In genomic region chr20:9838378-9839295, GRCh38 we compare ENCODE assay signal across 8 cellular contexts. TPM values are rescaled to one million over a fixed set of nuclear protein-coding genes. Genes with fewer than 3 reads are reported as not detected.
DNase-seq lines count a peak whose midpoint lies in the region; ATAC-seq, FAIRE-seq and TF ChIP-seq lines count a peak whose summit lies in the region.

TSS of gene PAK5 (minus strand) at chr20:9839076. CDS start at chr20:9644328, 194,748 bp downstream.

- H3K4me2 ChIP-seq in mammary epithelial cell (ENCODE audit: insufficient read depth, low read depth, low read length) (peak within 1 kb of the TSS; percentile 90), keratinocyte (ENCODE audit: control insufficient read depth, extremely low read depth, insufficient read depth, low read depth, low read length) (peak within 1 kb of the TSS; percentile 45)

- H3K79me2 ChIP-seq in mammary epithelial cell (ENCODE audit: insufficient read depth, low read length) (no peaks in the 10 kb centered on the region), keratinocyte (ENCODE audit: control insufficient read depth, insufficient read depth, low read length) (no peaks in the 10 kb centered on the region)

- H2AFZ ChIP-seq in mammary epithelial cell (ENCODE audit: low read depth, low read length) = peak within 1 kb of the TSS; percentile 89
- H2AFZ ChIP-seq in keratinocyte (ENCODE audit: control insufficient read depth, low read length) = no peak within 1 kb of the TSS

- in situ Hi-C loops in mammary epithelial cell (cut with MboI; ENCODE audit: low sequenced_read_pairs in 2 of 2) = no loop called here

- H3K4me1 ChIP-seq in mammary epithelial cell (ENCODE audit: insufficient read depth, low read length) (peaks cover 19% of the 10 kb centered on the region), keratinocyte (ENCODE audit: control insufficient read depth, extremely low read depth, insufficient read depth, low read length) (peaks cover 9% of the 10 kb centered on the region), thyroid gland (peaks cover 0 to 4% of the 10 kb centered on the region in 2 donors)

- FAIRE-seq in keratinocyte (lab: Jason Lieb, UNC) = no peak
- no peak for FAIRE-seq in GM19239 (lab: Jason Lieb, UNC)

- no peaks in the 10 kb centered on the region for H3K36me3 ChIP-seq in mammary epithelial cell (ENCODE audit: insufficient read depth, low read length)
- no peaks in the 10 kb centered on the region for H3K36me3 ChIP-seq in keratinocyte (ENCODE audit: control insufficient read depth in 2 of 2, extremely low read depth in 1 of 2, insufficient read depth in 2 of 2, low read length in 2 of 2)
- H3K36me3 ChIP-seq in thyroid gland = no peaks in the 10 kb centered on the region

- H3K27me3 ChIP-seq in mammary epithelial cell (ENCODE audit: insufficient read depth, low read length) (peaks cover 4% of the 10 kb centered on the region), keratinocyte (ENCODE audit: control insufficient read depth, extremely low read depth, insufficient read depth, low read length) (peaks cover 21% of the 10 kb centered on the region), thyroid gland (no peaks in the 10 kb centered on the region)

- no peaks in the 10 kb centered on the region for H4K20me1 ChIP-seq in mammary epithelial cell (ENCODE audit: insufficient read depth, low read length)
- H4K20me1 ChIP-seq in keratinocyte (ENCODE audit: control insufficient read depth, extremely low read depth, insufficient read depth, low read length) = no peaks in the 10 kb centered on the region

- DNase-seq in DMS153 treated with DMSO at 0.1 percent for 48 hours (lab: John Stamatoyannopoulos, UW; ENCODE audit: unreplicated experiment) = peak; percentile 63
- DNase-seq in NCI-H2081 (lab: John Stamatoyannopoulos, UW) = peak; percentile 94 to 96
- peak; percentile 49 for DNase-seq in mammary epithelial cell
- no peak for DNase-seq in keratinocyte (ENCODE audit: low read depth, low spot score)
- peak; percentile 84 to 86 for DNase-seq in thyroid gland
- DNase-seq in GM19239 (ENCODE audit: insufficient read length, low spot score) = no peak

- dilution Hi-C loops in mammary epithelial cell (cut with HindIII; ENCODE audit: low sequenced_read_pairs) (no loop called here), keratinocyte (cut with MboI; ENCODE audit: extremely low pct_ligation_motif_present, low sequenced_read_pairs) (no loop called here)

- CTCF ChIA-PET in mammary epithelial cell (lab: Charles Lee; ENCODE audit: low non-redundant PET) = no interaction called here

- TF ChIP-seq POLR2A in thyroid gland (IDR thresholded peaks at IDR 0.05) = no peak

- H3K9me1 ChIP-seq in keratinocyte (ENCODE audit: control insufficient read depth, extremely low read depth, insufficient read depth, low read length) = no peaks in the 10 kb centered on the region

- peak within 1 kb of the TSS; percentile 35 to 63 (median 52) for H3K4me3 ChIP-seq in mammary epithelial cell (replicated peaks in 1 of 3; ENCODE audit: insufficient read depth in 1 of 3, low read depth in 2 of 3, low read length in 3 of 3)
- peak within 1 kb of the TSS in 2 of 3 experiments; percentile 17 to 53 for H3K4me3 ChIP-seq in keratinocyte (ENCODE audit: control insufficient read depth in 2 of 3, extremely low read depth in 1 of 3, insufficient read depth in 2 of 3, low read depth in 1 of 3, low read length in 3 of 3)
- peak within 1 kb of the TSS in 1 of 3 donors; percentile 24 for H3K4me3 ChIP-seq in thyroid gland (replicated peaks in 1 of 3)

- WGBS in mammary epithelial cell (ENCODE audit: low coverage, missing lambda C conversion rate) = 5% methylated on average over 9 of the region's 57 CpGs
- WGBS in thyroid gland, 2 donors = 1 to 4% methylated on average over 14 to 31 of the region's 57 CpGs

- BruUV-seq in mammary epithelial cell (replicated peaks; lab: Mats Ljungman, UMichigan) = no TSS peak

- no peak for ATAC-seq in HG03457 (IDR thresholded peaks at IDR 0.05; ENCODE audit: unreplicated experiment)
- ATAC-seq in HG03432 (IDR thresholded peaks at IDR 0.05; ENCODE audit: unreplicated experiment) = no peak

- no peak within 1 kb of the TSS for H3K27ac ChIP-seq in mammary epithelial cell (ENCODE audit: insufficient read depth, low read depth, low read length)
- H3K27ac ChIP-seq in keratinocyte (ENCODE audit: control insufficient read depth, insufficient read depth, low read length) = no peak within 1 kb of the TSS
- no peak within 1 kb of the TSS for H3K27ac ChIP-seq in thyroid gland

- H3K9me3 ChIP-seq in mammary epithelial cell (replicated peaks; ENCODE audit: insufficient read depth, low read length) = peaks cover 3% of the 10 kb centered on the region
- no peaks in the 10 kb centered on the region for H3K9me3 ChIP-seq in keratinocyte (ENCODE audit: control insufficient read depth, low read depth, low read length)
- no peaks in the 10 kb centered on the region for H3K9me3 ChIP-seq in thyroid gland

- intact Hi-C loops in mammary epithelial cell (cut with micrococcal nuclease) = no loop called here
- intact Hi-C loops in thyroid gland (cut with DNase I) = no loop called here

- H3K9ac ChIP-seq in mammary epithelial cell (ENCODE audit: insufficient read depth, low read length) (no peak within 1 kb of the TSS), keratinocyte (ENCODE audit: control insufficient read depth, extremely low read depth, insufficient read depth, low read length) (no peak within 1 kb of the TSS)

- TF ChIP-seq CTCF in mammary epithelial cell (conservative IDR thresholded peaks at IDR 0.05 in 1 of 2, IDR thresholded peaks at IDR 0.05 in 1 of 2; ENCODE audit: extremely low read depth in 1 of 2, insufficient read depth in 1 of 2, low read depth in 1 of 2, low read length in 2 of 2) (no peak), keratinocyte (optimal IDR thresholded peaks at IDR 0.05 in 1 of 3, IDR thresholded peaks at IDR 0.05 in 1 of 3, conservative IDR thresholded peaks at IDR 0.05 in 1 of 3; ENCODE audit: extremely low read depth in 1 of 3, insufficient read depth in 2 of 3, low read length in 3 of 3) (no peak), thyroid gland (IDR thresholded peaks at IDR 0.05) (no peak)

RNA-seq across cellular contexts. Expression of gene PAK5, which starts in this region (rescaled TPM):
- 1 to 10 TPM in 1 of 2 donors, under 1 TPM in 1; 0.07 to 1.3 TPM for total RNA-seq in mammary epithelial cell
- 0.06 TPM for polyA plus RNA-seq in mammary epithelial cell
- not detected for polyA minus RNA-seq in mammary epithelial cell
- polyA plus RNA-seq in keratinocyte = 0.01 TPM in 2 of 3 replicates, not detected in the other
- not detected for polyA plus RNA-seq in keratinocyte (2011; ENCODE audit: low read depth)
- 0.03 TPM in 1 of 2 replicates, not detected in the other for polyA plus RNA-seq in keratinocyte (2011; cell fraction: cytosol; rRNA removed)
- 0.05 and 0.07 TPM in 2 replicates for polyA plus RNA-seq in keratinocyte (2011; cell fraction: nucleus; rRNA removed)
- not detected in 2 replicates for polyA plus RNA-seq in keratinocyte (2012; ENCODE audit: low replicate concordance)
- polyA minus RNA-seq in keratinocyte = not detected in 3 replicates
- polyA minus RNA-seq in keratinocyte (2011; cell fraction: cytosol; rRNA and poly(A)+ RNA removed) = not detected
- polyA minus RNA-seq in keratinocyte (2011; cell fraction: nucleus; rRNA and poly(A)+ RNA removed) = 0.16 TPM in 1 of 2 replicates, not detected in the other
- under 1 TPM in 2 of 4 donors, not detected in 2; 0.13 to 0.33 TPM for total RNA-seq in thyroid gland

Comparison
In these comparisons a context has a peak if more than half of its experiments do, and no peak if none do; other contexts are left out.
1. Peak in DNase-seq in thyroid gland; RNA of the gene not detected or under 1 TPM.
2. DNase-seq: peak in DMS153 treated with DMSO at 0.1 percent for 48 hours (single experiment), NCI-H2081 (2 of 2) and mammary epithelial cell (single experiment); none in keratinocyte (single experiment) and GM19239 (single experiment).